In the genomic region with DNA sequence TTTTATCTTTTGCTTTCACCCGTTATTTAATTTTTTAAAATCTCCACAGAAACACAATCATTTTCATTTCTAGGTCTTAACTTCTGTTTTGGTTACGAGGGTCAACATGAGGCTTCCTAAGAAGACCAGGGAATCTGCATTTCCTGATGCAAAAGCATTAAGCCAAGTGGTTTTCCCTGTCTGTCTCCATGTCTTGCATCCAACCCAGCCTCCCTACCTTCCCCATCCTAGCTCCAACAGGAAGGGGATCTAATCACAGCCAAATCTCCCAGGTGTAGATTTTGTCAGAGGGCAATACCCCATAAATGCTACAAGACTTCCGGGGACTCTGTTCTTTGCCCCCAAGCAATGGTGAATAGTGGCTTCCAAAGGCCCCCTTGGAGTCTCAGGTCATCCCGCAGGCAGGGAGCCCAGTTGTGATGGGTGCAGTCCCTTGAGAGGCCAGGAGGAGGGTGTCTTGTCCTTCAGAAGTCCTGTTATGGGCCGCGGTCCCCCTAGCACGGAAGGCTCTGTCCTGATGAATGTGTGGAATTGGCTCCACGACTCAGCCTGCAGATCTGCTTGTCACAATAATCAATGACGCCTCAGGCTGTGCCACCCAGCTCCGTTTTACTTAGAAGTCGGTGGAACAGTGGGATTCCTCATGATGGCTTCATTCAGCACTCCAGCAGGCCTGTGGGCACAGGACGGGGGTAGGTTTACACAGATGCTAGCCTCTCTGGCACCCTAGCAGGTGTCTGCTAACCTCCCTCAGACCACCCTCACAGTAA, we compare ENCODE assay signal across 8 cellular contexts.
DNase-seq lines count a peak whose midpoint lies in the region; ATAC-seq and TF ChIP-seq lines count a peak whose summit lies in the region.

No MANE protein-coding gene starts in this region.

- H3K27ac ChIP-seq in parathyroid adenoma, result no peak overlapping the region

- H3K36me3 ChIP-seq in parathyroid adenoma (ENCODE audit: control insufficient read depth, insufficient read depth, low read length), result no peaks in the 10 kb centered on the region

- H2AFZ ChIP-seq in parathyroid adenoma, result peak overlapping the region; percentile 38

- ATAC-seq in GM19035 (IDR thresholded peaks at IDR 0.05; ENCODE audit: unreplicated experiment) (no peak), HG03097 (IDR thresholded peaks at IDR 0.05; ENCODE audit: low FRiP score, unreplicated experiment) (no peak)

- DNase-seq in DMS 273 (lab: John Stamatoyannopoulos, UW; ENCODE audit: unreplicated experiment) (peak; percentile 42), DMS 273 treated with DMSO at 0.1 percent for 48 hours (lab: John Stamatoyannopoulos, UW) (no peak), NCI-H146 (lab: John Stamatoyannopoulos, UW) (peak; percentile 75), foreskin fibroblast (peak; percentile 54 to 78)
- peak; percentile 62 for DNase-seq in activated CD8-positive, alpha-beta memory T cell treated with anti-CD3 and anti-CD28 coated beads for 24 hours

- H3K9ac ChIP-seq in parathyroid adenoma, result no peak overlapping the region

- H3K4me1 ChIP-seq in parathyroid adenoma, result no peaks in the 10 kb centered on the region

- H3K4me3 ChIP-seq in foreskin fibroblast (ENCODE audit: low read depth in 1 of 2, low read length in 2 of 2), result peak overlapping the region; percentile 5 to 23
- no peak overlapping the region for H3K4me3 ChIP-seq in parathyroid adenoma (ENCODE audit: low read depth, low read length)

- peak; percentile 91 for TF ChIP-seq CTCF in foreskin fibroblast (IDR thresholded peaks at IDR 0.05; ENCODE audit: low read depth, low read length)
- peak; percentile 78 for TF ChIP-seq CTCF in parathyroid adenoma (IDR thresholded peaks at IDR 0.05)

- no peaks in the 10 kb centered on the region for H3K9me3 ChIP-seq in parathyroid adenoma (ENCODE audit: control insufficient read depth, low read length)

- H3K27me3 ChIP-seq in parathyroid adenoma (ENCODE audit: control insufficient read depth, insufficient read depth, low read length), result no peaks in the 10 kb centered on the region

- H3K4me2 ChIP-seq in parathyroid adenoma (ENCODE audit: low read length), result no peak overlapping the region

- H3K79me2 ChIP-seq in parathyroid adenoma, result no peaks in the 10 kb centered on the region
